17 cellular contexts compared by ENCODE assay signal in the genomic region with DNA sequence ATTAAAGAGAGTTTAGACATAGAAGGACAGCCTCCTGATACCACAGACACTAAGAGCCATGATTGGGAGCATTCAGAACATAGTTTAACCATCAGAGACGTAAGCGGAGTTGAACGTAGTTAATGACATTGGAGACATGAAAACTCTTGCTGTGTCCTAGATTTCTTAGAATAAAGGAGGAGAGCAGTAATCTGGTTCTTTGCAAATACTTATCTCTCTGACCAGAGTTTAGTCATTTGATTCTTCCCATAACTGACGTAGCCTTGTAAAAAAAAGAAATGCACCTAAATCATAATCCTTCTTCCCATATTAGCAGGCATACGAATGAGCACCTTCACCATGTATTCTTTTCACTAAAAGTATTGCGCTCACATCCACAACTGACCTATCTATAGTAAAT.
DNase-seq lines count a peak whose midpoint lies in the region; TF ChIP-seq lines count a peak whose summit lies in the region.
"Had no signal": no experiment of that assay in that cellular context is flagged by ENCODE, and none has a peak within 500 bp of the region (broad histone marks: within the 10 kb centered on the region; RNA-seq: fewer than 3 reads in every experiment).

No MANE protein-coding gene starts in this region.

- no peaks in the 10 kb centered on the region for H3K9me3 ChIP-seq in colonic mucosa

- H3K9me3 Mint-ChIP-seq in neural crest cell (peaks cover 9% of the 10 kb centered on the region), HFFc6 (peaks cover 33% of the 10 kb centered on the region)
- H3K9me3 Mint-ChIP-seq in activated T-cell treated with anti-CD3 and anti-CD28 coated beads, Interleukin-2, amount 50 U/mL, for 24 hours: peaks cover 21% of the 10 kb centered on the region

- no peak overlapping the region for H3K9ac ChIP-seq in colonic mucosa (ENCODE audit: low read depth in 2 of 2, low read length in 2 of 2)
- H3K9ac ChIP-seq: BLaER1 treated with 17β-estradiol and CSF1 and Interleukin-3, amounts not matched to agents 10 nM and 100 nM had no signal

- H3K27ac Mint-ChIP-seq in neural crest cell (ENCODE audit: unreplicated experiment) (peak overlapping the region; percentile 37), HFFc6 (no peak overlapping the region)
- H3K27ac Mint-ChIP-seq in activated T-cell treated with anti-CD3 and anti-CD28 coated beads, Interleukin-2, amount 50 U/mL, for 24 hours: no peak overlapping the region
- H3K27ac Mint-ChIP-seq: B cell; CD4-positive, alpha-beta T cell; CD8-positive, alpha-beta T cell had no signal

- no peaks in the 10 kb centered on the region for H3K27me3 ChIP-seq in colonic mucosa
- H3K27me3 ChIP-seq: BLaER1 treated with 17β-estradiol and CSF1 and Interleukin-3, amounts not matched to agents 10 nM and 100 nM had no signal

- no peak overlapping the region for H3K27ac ChIP-seq in colonic mucosa
- H3K27ac ChIP-seq: A549; BLaER1 treated with 17β-estradiol and CSF1 and Interleukin-3, amounts not matched to agents 10 nM and 100 nM; C4-2B had no signal

- TF ChIP-seq CTCF in neural crest cell (conservative IDR thresholded peaks at IDR 0.05) (no peak), colonic mucosa (IDR thresholded peaks at IDR 0.05) (no peak), HFFc6 (IDR thresholded peaks at IDR 0.05) (no peak)

- H3K27me3 Mint-ChIP-seq in neural crest cell (ENCODE audit: low read depth) (no peaks in the 10 kb centered on the region), HFFc6 (ENCODE audit: insufficient read depth) (no peaks in the 10 kb centered on the region)
- H3K27me3 Mint-ChIP-seq in activated T-cell treated with anti-CD3 and anti-CD28 coated beads, Interleukin-2, amount 50 U/mL, for 24 hours: no peaks in the 10 kb centered on the region
- H3K27me3 Mint-ChIP-seq: B cell; CD4-positive, alpha-beta T cell had no signal

- intact Hi-C loops in colonic mucosa (cut with DNase I): no loop called here

- no peaks in the 10 kb centered on the region for H3K4me1 Mint-ChIP-seq in neural crest cell
- no peaks in the 10 kb centered on the region for H3K4me1 Mint-ChIP-seq in activated T-cell treated with anti-CD3 and anti-CD28 coated beads, Interleukin-2, amount 50 U/mL, for 24 hours (ENCODE audit: low read depth)
- no peaks in the 10 kb centered on the region for H3K4me1 Mint-ChIP-seq in HFFc6 (ENCODE audit: low read depth)
- H3K4me1 Mint-ChIP-seq: B cell had no signal

- DNase-seq in NCI-H226 (peak; percentile 8), amniotic epithelial cell (ENCODE audit: low read depth) (peak; percentile 72), neural crest cell (ENCODE audit: low read depth, low spot score) (no peak), colonic mucosa (no peak), HFFc6 (no peak)
- no peak for DNase-seq in activated T-cell treated with anti-CD3 and anti-CD28 coated beads, Interleukin-2, amount 50 U/mL, for 24 hours
- DNase-seq: AML-193; Caco-2; Calu3; CD4-positive, alpha-beta T cell; CD8-positive, alpha-beta T cell; DMS79 treated with DMSO at 0.1 percent for 48 hours; GF-D8 had no signal

- H3K4me3 Mint-ChIP-seq in neural crest cell (no peak overlapping the region), HFFc6 (no peak overlapping the region)
- no peak overlapping the region for H3K4me3 Mint-ChIP-seq in activated T-cell treated with anti-CD3 and anti-CD28 coated beads, Interleukin-2, amount 50 U/mL, for 24 hours
- H3K4me3 Mint-ChIP-seq: B cell; CD4-positive, alpha-beta T cell; CD8-positive, alpha-beta T cell had no signal

- H3K4me1 ChIP-seq in colonic mucosa: no peaks in the 10 kb centered on the region
- H3K4me1 ChIP-seq: A549, Caco-2 had no signal

- H3K36me3 ChIP-seq in colonic mucosa: no peaks in the 10 kb centered on the region
- H3K36me3 ChIP-seq: BLaER1 treated with 17β-estradiol and CSF1 and Interleukin-3, amounts not matched to agents 10 nM and 100 nM had no signal

- H3K4me3 ChIP-seq in colonic mucosa: no peak overlapping the region
- H3K4me3 ChIP-seq: A549; BLaER1 treated with 17β-estradiol and CSF1 and Interleukin-3, amounts not matched to agents 10 nM and 100 nM had no signal

- H3K36me3 Mint-ChIP-seq in neural crest cell (ENCODE audit: low read depth): peaks cover 5% of the 10 kb centered on the region
- H3K36me3 Mint-ChIP-seq in activated T-cell treated with anti-CD3 and anti-CD28 coated beads, Interleukin-2, amount 50 U/mL, for 24 hours (ENCODE audit: low read depth): no peaks in the 10 kb centered on the region
- no peaks in the 10 kb centered on the region; the same call in 1 of the 2 replicates for H3K36me3 Mint-ChIP-seq in HFFc6 (ENCODE audit: low read depth)
- H3K36me3 Mint-ChIP-seq: CD8-positive, alpha-beta T cell had no signal

Comparison
In these comparisons a context has a peak if more than half of its experiments do, and no peak if none do; other contexts are left out.
1. DNase-seq: peak in NCI-H226 (single experiment) and amniotic epithelial cell (single experiment); none in neural crest cell (single experiment), colonic mucosa (single experiment), activated T-cell treated with anti-CD3 and anti-CD28 coated beads, Interleukin-2, amount 50 U/mL, for 24 hours (single experiment) and HFFc6 (single experiment).